ENCODE assay signal across 26 cellular contexts in the genomic region with DNA sequence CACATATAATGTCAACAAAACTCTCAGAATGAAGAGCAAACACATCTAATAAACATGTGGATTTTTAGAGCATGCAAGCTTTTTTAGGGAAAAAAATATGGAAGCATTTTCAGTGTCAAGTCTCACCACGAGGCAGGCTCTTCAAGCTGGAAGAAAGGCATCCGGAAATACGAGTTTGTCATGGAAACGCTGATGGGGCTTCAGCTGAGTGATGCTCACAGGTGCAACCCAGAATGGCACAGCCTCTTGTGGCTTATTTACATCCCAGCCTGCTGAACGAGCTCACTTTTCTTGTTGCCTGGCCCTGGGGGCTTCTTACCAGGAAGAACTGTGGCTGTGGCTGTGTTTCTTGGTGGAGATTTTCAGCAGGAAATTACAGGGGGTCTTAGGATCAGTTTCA. TPM values are rescaled to one million over a fixed set of nuclear protein-coding genes. Genes with fewer than 3 reads are reported as not detected.
DNase-seq lines count a peak whose midpoint lies in the region; ATAC-seq and TF ChIP-seq lines count a peak whose summit lies in the region.
"Had no signal": no experiment of that assay in that cellular context is flagged by ENCODE, and none has a peak within 500 bp of the region (broad histone marks: within the 10 kb centered on the region; RNA-seq: fewer than 3 reads in every experiment).

No MANE protein-coding gene starts in this region.

- in situ Hi-C loops in transverse colon (cut with MboI; ENCODE audit: low pct_ligation_motif_present in 1 of 4, low pct_unique_long_range_greater_than_20kb in 1 of 4, low sequenced_read_pairs in 3 of 4): no loop called here

- H3K27me3 ChIP-seq in DND-41 (ENCODE audit: insufficient read depth, low read length, poor library complexity) (peaks cover 22% of the 10 kb centered on the region), transverse colon (no peaks in the 10 kb centered on the region), hepatocyte (no peaks in the 10 kb centered on the region)
- H3K27me3 ChIP-seq: breast epithelium, colonic mucosa, esophagus muscularis mucosa, sigmoid colon had no signal

- H3K79me2 ChIP-seq in DND-41 (ENCODE audit: insufficient read depth, low read length) (no peaks in the 10 kb centered on the region), hepatocyte (no peaks in the 10 kb centered on the region)

- H3K9me3 ChIP-seq in DND-41 (ENCODE audit: insufficient read depth, low read length, severe bottlenecking): no peaks in the 10 kb centered on the region
- H3K9me3 ChIP-seq in transverse colon: no peaks in the 10 kb centered on the region
- no peaks in the 10 kb centered on the region for H3K9me3 ChIP-seq in hepatocyte (ENCODE audit: low read depth)
- H3K9me3 ChIP-seq: breast epithelium, colonic mucosa, esophagus muscularis mucosa, lower lobe of right lung, neutrophil, sigmoid colon, tibial artery had no signal

- no peak overlapping the region for H2AFZ ChIP-seq in DND-41 (ENCODE audit: low read depth, low read length)
- H2AFZ ChIP-seq in hepatocyte: no peak overlapping the region

- no peak overlapping the region for H3K4me2 ChIP-seq in DND-41 (ENCODE audit: insufficient read depth, low read length)
- no peak overlapping the region for H3K4me2 ChIP-seq in hepatocyte

- WGBS in transverse colon (ENCODE audit: low coverage in 1 of 2), 2 donors: 63 to 100% methylated on average over 1 to 5 of the region's 5 CpGs
- 55% methylated on average over 5 of the region's 5 CpGs for WGBS in hepatocyte (ENCODE audit: low lambda C conversion rate, missing lambda C conversion rate)

- H4K20me1 ChIP-seq in DND-41 (ENCODE audit: insufficient read depth, low read length): no peaks in the 10 kb centered on the region
- no peaks in the 10 kb centered on the region for H4K20me1 ChIP-seq in hepatocyte (ENCODE audit: insufficient read depth, poor library complexity, severe bottlenecking)

- no peak overlapping the region for H3K9ac ChIP-seq in DND-41 (ENCODE audit: low read depth, low read length)

- H3K9me2 ChIP-seq in hepatocyte (replicated peaks; ENCODE audit: insufficient read depth): no peaks in the 10 kb centered on the region

- 0 out of 3 replicates have a peak, but pooled peaks have one; percentile 33 for ATAC-seq in DND-41 (ENCODE audit: insufficient read depth, low read depth)
- ATAC-seq in HG03108 (IDR thresholded peaks at IDR 0.05; ENCODE audit: unreplicated experiment): no peak
- ATAC-seq: effector memory CD8-positive, alpha-beta T cell; lower lobe of right lung; stimulated activated naive CD8-positive, alpha-beta T cell treated with anti-CD3 and anti-CD28 coated beads, Interleukin-15, amount 100 ng/mL, for 72 hours had no signal

- TF ChIP-seq CTCF in DND-41 (IDR thresholded peaks at IDR 0.05; ENCODE audit: borderline replicate concordance, extremely low read depth, low read length, poor library complexity, severe bottlenecking) (no peak), transverse colon (IDR thresholded peaks at IDR 0.05) (no peak), hepatocyte (IDR thresholded peaks at IDR 0.05; ENCODE audit: poor library complexity) (no peak)

- H3K36me3 ChIP-seq in DND-41 (ENCODE audit: insufficient read depth, low read length) (no peaks in the 10 kb centered on the region), transverse colon (no peaks in the 10 kb centered on the region), hepatocyte (replicated peaks; ENCODE audit: insufficient read depth, low read depth) (no peaks in the 10 kb centered on the region)
- H3K36me3 ChIP-seq: breast epithelium, colonic mucosa, esophagus muscularis mucosa, lower lobe of right lung, neutrophil, sigmoid colon, tibial artery had no signal

- no peaks in the 10 kb centered on the region; the same call in 1 of the 2 replicates for H3K4me1 ChIP-seq in DND-41 (ENCODE audit: insufficient read depth, low read length)
- H3K4me1 ChIP-seq in transverse colon: peaks cover 4 to 16% (median 6%) of the 10 kb centered on the region in 4 donors
- H3K4me1 ChIP-seq in hepatocyte (ENCODE audit: insufficient read depth): peaks cover 3% of the 10 kb centered on the region
- H3K4me1 ChIP-seq: breast epithelium, colonic mucosa, tibial artery had no signal

- DNase-seq in DND-41 (no peak), LHCN-M2 (ENCODE audit: low read depth) (peak; percentile 84), NCI-H748 treated with DMSO at 0.1 percent for 48 hours (lab: John Stamatoyannopoulos, UW) (peak; percentile 9), islet precursor cell (peak; percentile 74), transverse colon (no peak), hepatocyte (ENCODE audit: low spot score) (no peak)
- DNase-seq in stimulated activated CD4-positive, alpha-beta T cell treated with anti-CD3 and anti-CD28 coated beads, Interleukin-12 subunit alpha, Interleukin-12 subunit beta, amount 100 ng/mL, for 4 hours: no peak
- DNase-seq: activated CD4-positive, alpha-beta T cell treated with anti-CD3 and anti-CD28 coated beads for 48 hours; activated naive CD4-positive, alpha-beta T cell; activated T-cell treated with anti-CD3 and anti-CD28 coated beads, Interleukin-2, amount 50 U/mL, for 48 hours; Calu3; colonic mucosa; effector memory CD8-positive, alpha-beta T cell; foreskin melanocyte; HFFc6; kidney; lower lobe of right lung; MM.1S; NCI-H187 treated with DMSO at 0.1 percent for 48 hours; sigmoid colon; stimulated activated naive CD8-positive, alpha-beta T cell treated with anti-CD3 and anti-CD28 coated beads, Interleukin-15, amount 100 ng/mL, for 72 hours; tibial artery had no signal

- no peak overlapping the region for H3K27ac ChIP-seq in DND-41 (ENCODE audit: low read length)
- no peak overlapping the region for H3K27ac ChIP-seq in transverse colon
- no peak overlapping the region for H3K27ac ChIP-seq in hepatocyte
- H3K27ac ChIP-seq: breast epithelium, colonic mucosa, esophagus muscularis mucosa, lower lobe of right lung, neutrophil, tibial artery had no signal

- intact Hi-C loops in transverse colon (cut with DNase I; ENCODE audit: low total_unique reads): no loop called here

- no peak overlapping the region for H3K4me3 ChIP-seq in DND-41 (ENCODE audit: low read depth in 1 of 2, low read length in 2 of 2)
- H3K4me3 ChIP-seq in transverse colon: no peak overlapping the region
- no peak overlapping the region for H3K4me3 ChIP-seq in hepatocyte
- H3K4me3 ChIP-seq: breast epithelium, colonic mucosa, esophagus muscularis mucosa, lower lobe of right lung, sigmoid colon, tibial artery had no signal

- TF ChIP-seq POLR2A in transverse colon (IDR thresholded peaks at IDR 0.05): no peak

- no peak for TF ChIP-seq EP300 in transverse colon (IDR thresholded peaks at IDR 0.05; ENCODE audit: low read depth)

RNA-seq across cellular contexts. Expression of gene DYNLL2, which starts 24.1 kb away (rescaled TPM):
- total RNA-seq in LHCN-M2 (2014; rRNA removed) (9.6 and 11.8 TPM in 2 replicates), transverse colon (10 to 100 TPM; 12.3 to 26.2 (median 22.7) TPM), hepatocyte (19.0 and 23.2 TPM in 2 replicates)
- polyA plus RNA-seq in LHCN-M2 (2012): 26.9 TPM
- 2.2 and 2.7 TPM in 2 replicates for polyA plus RNA-seq in hepatocyte

RNA-seq across cellular contexts. Expression of gene SRSF1, which starts 52.1 kb away (rescaled TPM):
- total RNA-seq in LHCN-M2 (2014; rRNA removed) (373 and 386 TPM in 2 replicates), transverse colon (100 to 1,000 TPM; 122 to 174 (median 143) TPM), hepatocyte (175 and 189 TPM in 2 replicates)
- polyA plus RNA-seq in LHCN-M2 (2012): 153 TPM
- 98.3 and 107 TPM in 2 replicates for polyA plus RNA-seq in hepatocyte

Comparison
In these comparisons a context has a peak if more than half of its experiments do, and no peak if none do; other contexts are left out.
1. DNase-seq: peak in LHCN-M2 (single experiment), NCI-H748 treated with DMSO at 0.1 percent for 48 hours (single experiment) and islet precursor cell (single experiment); none in DND-41 (single experiment), stimulated activated CD4-positive, alpha-beta T cell treated with anti-CD3 and anti-CD28 coated beads, Interleukin-12 subunit alpha, Interleukin-12 subunit beta, amount 100 ng/mL, for 4 hours (single experiment), transverse colon (single experiment) and hepatocyte (single experiment).